In the genomic region with DNA sequence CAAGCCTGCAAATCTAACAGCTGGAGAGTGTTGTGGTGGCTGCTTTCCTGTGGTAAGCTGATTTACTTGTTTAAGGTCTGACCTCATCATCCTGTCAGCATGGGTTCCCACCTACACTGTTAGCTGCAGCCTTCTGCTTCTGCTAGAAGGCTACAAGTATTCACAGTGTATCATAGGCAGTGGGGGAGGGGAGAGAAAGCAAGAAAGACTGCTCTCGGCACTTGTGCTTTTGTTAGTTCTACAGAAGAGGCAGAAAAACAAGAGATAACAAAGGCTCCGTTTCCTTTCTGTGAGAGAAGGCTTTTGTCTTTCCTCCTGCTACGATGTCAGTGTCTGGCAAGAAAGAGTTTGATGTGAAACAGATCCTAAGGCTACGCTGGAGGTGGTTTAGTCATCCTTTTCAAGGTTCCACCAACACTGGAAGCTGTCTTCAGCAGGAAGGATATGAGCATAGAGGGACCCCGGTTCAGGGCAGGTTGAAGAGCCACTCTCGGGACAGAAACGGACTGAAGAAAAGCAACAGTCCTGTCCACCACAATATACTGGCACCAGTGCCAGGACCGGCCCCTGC, we compare ENCODE assay signal across 8 cellular contexts. TPM values are rescaled to one million over a fixed set of nuclear protein-coding genes. Genes with fewer than 3 reads are reported as not detected.
A peak's percentile ranks its signal among the peaks of the same experiment; 100 is the strongest.
DNase-seq lines count a peak whose midpoint lies in the region; ATAC-seq and TF ChIP-seq lines count a peak whose summit lies in the region.

A gene with protein sequence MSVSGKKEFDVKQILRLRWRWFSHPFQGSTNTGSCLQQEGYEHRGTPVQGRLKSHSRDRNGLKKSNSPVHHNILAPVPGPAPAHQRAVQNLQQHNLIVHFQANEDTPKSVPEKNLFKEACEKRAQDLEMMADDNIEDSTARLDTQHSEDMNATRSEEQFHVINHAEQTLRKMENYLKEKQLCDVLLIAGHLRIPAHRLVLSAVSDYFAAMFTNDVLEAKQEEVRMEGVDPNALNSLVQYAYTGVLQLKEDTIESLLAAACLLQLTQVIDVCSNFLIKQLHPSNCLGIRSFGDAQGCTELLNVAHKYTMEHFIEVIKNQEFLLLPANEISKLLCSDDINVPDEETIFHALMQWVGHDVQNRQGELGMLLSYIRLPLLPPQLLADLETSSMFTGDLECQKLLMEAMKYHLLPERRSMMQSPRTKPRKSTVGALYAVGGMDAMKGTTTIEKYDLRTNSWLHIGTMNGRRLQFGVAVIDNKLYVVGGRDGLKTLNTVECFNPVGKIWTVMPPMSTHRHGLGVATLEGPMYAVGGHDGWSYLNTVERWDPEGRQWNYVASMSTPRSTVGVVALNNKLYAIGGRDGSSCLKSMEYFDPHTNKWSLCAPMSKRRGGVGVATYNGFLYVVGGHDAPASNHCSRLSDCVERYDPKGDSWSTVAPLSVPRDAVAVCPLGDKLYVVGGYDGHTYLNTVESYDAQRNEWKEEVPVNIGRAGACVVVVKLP (plus strand): TSS at position 232 of the 571 bp plus-strand sequence. CDS start 92 bp downstream, at position 324.

- intact Hi-C loops in PC-9 (cut with micrococcal nuclease; ENCODE audit: unreplicated experiment), result loop anchor here (1.0 to 10.0 kb wide), 2 partner anchors 8 to 47 kb away; no protein-coding TSS in a partner anchor

- CTCF ChIA-PET in PC-9 (lab: Charles Lee), result no interaction called here

- H3K27ac ChIP-seq in PC-9 (no peak within 1 kb of the TSS), osteoblast (ENCODE audit: low read depth, low read length) (peak within 1 kb of the TSS; percentile 50)

- H3K79me2 ChIP-seq in PC-9 (ENCODE audit: low read depth) (no peaks in the 10 kb centered on the region), osteoblast (ENCODE audit: insufficient read depth, low read length) (no peaks in the 10 kb centered on the region)

- DNase-seq in GM20000 (ENCODE audit: low spot score), result peak; percentile 0
- DNase-seq in PC-9, result peak in 1 of 2 experiments; percentile 33
- peak; percentile 81 for DNase-seq in fibroblast of villous mesenchyme (ENCODE audit: low read depth)
- DNase-seq in osteoblast (ENCODE audit: insufficient read length, low spot score, missing footprints), result peak; percentile 34
- no peak for DNase-seq in NCI-H69 (lab: John Stamatoyannopoulos, UW)

- no peaks in the 10 kb centered on the region for H3F3A ChIP-seq in PC-9 (ENCODE audit: insufficient read depth, low read depth)

- TF ChIP-seq CTCF in GM20000 (IDR thresholded peaks at IDR 0.05; ENCODE audit: extremely low read depth, missing control alignments) (no peak), PC-9 (conservative IDR thresholded peaks at IDR 0.05) (no peak), fibroblast of villous mesenchyme (IDR thresholded peaks at IDR 0.05; ENCODE audit: insufficient read depth, low read depth, low read length) (no peak), osteoblast (IDR thresholded peaks at IDR 0.05; ENCODE audit: extremely low read depth, low read depth, low read length) (no peak)

- POLR2A ChIA-PET in PC-9 (lab: Charles Lee; ENCODE audit: unreplicated experiment), result no interaction called here

- H3K4me2 ChIP-seq in PC-9 (peak within 1 kb of the TSS; percentile 57), osteoblast (ENCODE audit: insufficient read depth, low read length) (peak within 1 kb of the TSS; percentile 78)

- H4K20me1 ChIP-seq in PC-9 (ENCODE audit: insufficient read depth) (no peaks in the 10 kb centered on the region), osteoblast (ENCODE audit: insufficient read depth, low read length) (no peaks in the 10 kb centered on the region)

- H3K27me3 ChIP-seq in PC-9 (ENCODE audit: insufficient read depth, low read depth) (no peaks in the 10 kb centered on the region), osteoblast (ENCODE audit: insufficient read depth, low read length) (no peaks in the 10 kb centered on the region)

- no peaks in the 10 kb centered on the region for H3K9me2 ChIP-seq in PC-9 (ENCODE audit: insufficient read depth)

- H2AFZ ChIP-seq in PC-9 (0 out of 2 replicates have a peak within 1 kb of the TSS, but pooled peaks have one; percentile 62), osteoblast (ENCODE audit: low read length) (peak within 1 kb of the TSS; percentile 57)

- H3K4me3 ChIP-seq in PC-9 (no peak within 1 kb of the TSS; the same call in 1 of the 2 replicates), fibroblast of villous mesenchyme (ENCODE audit: low read depth, low read length) (peak within 1 kb of the TSS; percentile 51), osteoblast (ENCODE audit: insufficient read depth, low read length) (peak within 1 kb of the TSS; percentile 61)

- BruUV-seq in PC-9 (replicated peaks; lab: Mats Ljungman, UMichigan), result no TSS peak

- H3K9me3 ChIP-seq in PC-9 (ENCODE audit: insufficient read depth, low read depth), result no peaks in the 10 kb centered on the region
- H3K9me3 ChIP-seq in osteoblast (ENCODE audit: low read depth, low read length), result no peaks in the 10 kb centered on the region

- H3K4me1 ChIP-seq in PC-9 (replicated peaks; ENCODE audit: insufficient read depth) (peaks cover 4% of the 10 kb centered on the region; the same call in 1 of the 2 replicates), osteoblast (ENCODE audit: insufficient read depth, low read length) (no peaks in the 10 kb centered on the region)

- ATAC-seq in HG03354 (IDR thresholded peaks at IDR 0.05; ENCODE audit: poor library complexity, severe bottlenecking, unreplicated experiment) (no peak), GM21367 (IDR thresholded peaks at IDR 0.05; ENCODE audit: unreplicated experiment) (no peak), HG03439 (IDR thresholded peaks at IDR 0.05; ENCODE audit: unreplicated experiment) (no peak)

- H3K36me3 ChIP-seq in PC-9 (ENCODE audit: low read depth) (no peaks in the 10 kb centered on the region), osteoblast (ENCODE audit: insufficient read depth, low read length) (no peaks in the 10 kb centered on the region)

RNA-seq across cellular contexts. Expression of the gene that starts here (rescaled TPM):
- total RNA-seq in PC-9 (2021) (0.38 and 0.65 TPM in 2 replicates), fibroblast of villous mesenchyme (0.86 and 0.97 TPM in 2 replicates), osteoblast (0.72 and 1.2 TPM in 2 replicates)

Comparison
In these comparisons a context has a peak if more than half of its experiments do, and no peak if none do; other contexts are left out.
1. Peak in DNase-seq and H3K4me3 ChIP-seq in fibroblast of villous mesenchyme; RNA of the gene not detected or under 1 TPM.